28 cellular contexts compared by ENCODE assay signal in genomic region chr7:157954901-157955300, GRCh38.
"Had no signal": no experiment of that assay in that cellular context is flagged by ENCODE, and none has a peak within 500 bp of the region (broad histone marks: within the 10 kb centered on the region; RNA-seq: fewer than 3 reads in every experiment).

No MANE protein-coding gene starts in this region.

- ATAC-seq: activated CD4-positive, alpha-beta T cell treated with anti-CD3 and anti-CD28 coated beads for 36 hours; activated CD8-positive, alpha-beta T cell treated with anti-CD3 and anti-CD28 coated beads, Interleukin-2, amount 10 ng/mL, durations not matched to agents 7 days and 5 days; activated naive CD4-positive, alpha-beta T cell treated with anti-CD3 and anti-CD28 coated beads, Interleukin-2, amount 50 U/mL, for 72 hours; activated T-cell treated with anti-CD3 and anti-CD28 coated beads, Interleukin-2, amount 50 U/mL, for 72 hours; esophagus mucosa had no signal

- H3K9me3 ChIP-seq: ascending aorta had no signal

- H3K27ac ChIP-seq: ascending aorta, breast epithelium, cardiac muscle cell had no signal

- DNase-seq: activated CD4-positive, alpha-beta memory T cell treated with anti-CD3 and anti-CD28 coated beads for 36 hours; activated CD4-positive, alpha-beta T cell treated with anti-CD3 and anti-CD28 coated beads for 36 hours; activated CD4-positive, alpha-beta T cell treated with anti-CD3 and anti-CD28 coated beads, Interleukin-2, amount 10 ng/mL, durations not matched to agents 24 days and 14 days; activated CD4-positive, CD25-positive, alpha-beta regulatory T cell; activated CD4-positive, CD25-positive, alpha-beta regulatory T cell treated with anti-CD3 and anti-CD28 coated beads, Interleukin-2, amount 50 U/mL, for 72 hours; activated CD8-positive, alpha-beta memory T cell treated with anti-CD3 and anti-CD28 coated beads, Interleukin-2, amount 50 U/mL, for 48 hours; activated CD8-positive, alpha-beta T cell treated with anti-CD3 and anti-CD28 coated beads, Interleukin-2, amount 10 ng/mL, durations not matched to agents 7 days and 5 days; activated gamma-delta T cell; activated naive CD4-positive, alpha-beta T cell; activated naive CD4-positive, alpha-beta T cell treated with anti-CD3 and anti-CD28 coated beads, Interleukin-2, amount 10 ng/mL, durations not matched to agents 7 days and 5 days; activated naive CD8-positive, alpha-beta T cell treated with anti-CD3 and anti-CD28 coated beads, Interleukin-2, amount 10 ng/mL, durations not matched to agents 7 days and 5 days; activated T-cell treated with anti-CD3 and anti-CD28 coated beads for 4 hours; activated T-cell treated with anti-CD3 and anti-CD28 coated beads, Interleukin-2, amount 50 U/mL, for 24 hours; activated T-cell treated with anti-CD3 and anti-CD28 coated beads, Interleukin-2, amount 50 U/mL, for 72 hours; central memory CD4-positive, alpha-beta T cell; cerebellar nuclear complex; cortex of kidney; dermis blood vessel endothelial cell; effector CD8-positive, alpha-beta T cell; foreskin fibroblast; head of caudate nucleus; T-helper 2 cell had no signal

- H3K36me3 Mint-ChIP-seq: activated CD4-positive, alpha-beta memory T cell treated with anti-CD3 and anti-CD28 coated beads for 36 hours; activated naive CD4-positive, alpha-beta T cell treated with anti-CD3 and anti-CD28 coated beads, Interleukin-2, amount 10 ng/mL, durations not matched to agents 7 days and 5 days; activated naive CD4-positive, alpha-beta T cell treated with anti-CD3 and anti-CD28 coated beads, Interleukin-2, amount 50 U/mL, for 72 hours; activated naive CD8-positive, alpha-beta T cell treated with anti-CD3 and anti-CD28 coated beads, Interleukin-2, amount 10 ng/mL, durations not matched to agents 7 days and 5 days had no signal

- H3K27ac Mint-ChIP-seq: activated CD4-positive, alpha-beta memory T cell treated with anti-CD3 and anti-CD28 coated beads for 36 hours; activated CD4-positive, alpha-beta T cell treated with anti-CD3 and anti-CD28 coated beads for 36 hours; activated CD4-positive, alpha-beta T cell treated with anti-CD3 and anti-CD28 coated beads, Interleukin-2, amount 10 ng/mL, durations not matched to agents 24 days and 14 days; activated CD8-positive, alpha-beta T cell treated with anti-CD3 and anti-CD28 coated beads, Interleukin-2, amount 10 ng/mL, durations not matched to agents 7 days and 5 days; activated naive CD4-positive, alpha-beta T cell treated with anti-CD3 and anti-CD28 coated beads, Interleukin-2, amount 10 ng/mL, durations not matched to agents 7 days and 5 days; activated naive CD4-positive, alpha-beta T cell treated with anti-CD3 and anti-CD28 coated beads, Interleukin-2, amount 50 U/mL, for 72 hours; activated naive CD8-positive, alpha-beta T cell treated with anti-CD3 and anti-CD28 coated beads, Interleukin-2, amount 10 ng/mL, durations not matched to agents 7 days and 5 days; activated T-cell treated with anti-CD3 and anti-CD28 coated beads, Interleukin-2, amount 50 U/mL, for 24 hours; activated T-cell treated with anti-CD3 and anti-CD28 coated beads, Interleukin-2, amount 50 U/mL, for 72 hours had no signal

- H3K9me3 Mint-ChIP-seq: activated CD4-positive, alpha-beta memory T cell treated with anti-CD3 and anti-CD28 coated beads for 36 hours; activated CD4-positive, alpha-beta T cell treated with anti-CD3 and anti-CD28 coated beads, Interleukin-2, amount 10 ng/mL, durations not matched to agents 24 days and 14 days; activated naive CD4-positive, alpha-beta T cell treated with anti-CD3 and anti-CD28 coated beads, Interleukin-2, amount 10 ng/mL, durations not matched to agents 7 days and 5 days; activated naive CD4-positive, alpha-beta T cell treated with anti-CD3 and anti-CD28 coated beads, Interleukin-2, amount 50 U/mL, for 72 hours; activated T-cell treated with anti-CD3 and anti-CD28 coated beads, Interleukin-2, amount 50 U/mL, for 24 hours; activated T-cell treated with anti-CD3 and anti-CD28 coated beads, Interleukin-2, amount 50 U/mL, for 72 hours had no signal

- H3K4me1 Mint-ChIP-seq: activated CD4-positive, alpha-beta T cell treated with anti-CD3 and anti-CD28 coated beads for 36 hours; activated CD4-positive, alpha-beta T cell treated with anti-CD3 and anti-CD28 coated beads, Interleukin-2, amount 10 ng/mL, durations not matched to agents 24 days and 14 days; activated naive CD4-positive, alpha-beta T cell treated with anti-CD3 and anti-CD28 coated beads, Interleukin-2, amount 10 ng/mL, durations not matched to agents 7 days and 5 days; activated naive CD8-positive, alpha-beta T cell treated with anti-CD3 and anti-CD28 coated beads, Interleukin-2, amount 10 ng/mL, durations not matched to agents 7 days and 5 days had no signal

- H3K27me3 ChIP-seq: ascending aorta, breast epithelium, cardiac muscle cell had no signal

- H3K4me3 ChIP-seq: ascending aorta, breast epithelium, cardiac muscle cell had no signal

- H3K36me3 ChIP-seq: ascending aorta, breast epithelium, cardiac muscle cell had no signal

- H3K4me1 ChIP-seq: ascending aorta, breast epithelium had no signal

- H3K4me3 Mint-ChIP-seq: activated CD4-positive, alpha-beta memory T cell treated with anti-CD3 and anti-CD28 coated beads for 36 hours; activated CD4-positive, alpha-beta T cell treated with anti-CD3 and anti-CD28 coated beads for 36 hours; activated CD4-positive, alpha-beta T cell treated with anti-CD3 and anti-CD28 coated beads, Interleukin-2, amount 10 ng/mL, durations not matched to agents 24 days and 14 days; activated CD8-positive, alpha-beta T cell treated with anti-CD3 and anti-CD28 coated beads, Interleukin-2, amount 10 ng/mL, durations not matched to agents 7 days and 5 days; activated naive CD4-positive, alpha-beta T cell treated with anti-CD3 and anti-CD28 coated beads, Interleukin-2, amount 10 ng/mL, durations not matched to agents 7 days and 5 days; activated naive CD8-positive, alpha-beta T cell treated with anti-CD3 and anti-CD28 coated beads, Interleukin-2, amount 10 ng/mL, durations not matched to agents 7 days and 5 days; activated T-cell treated with anti-CD3 and anti-CD28 coated beads, Interleukin-2, amount 50 U/mL, for 24 hours; activated T-cell treated with anti-CD3 and anti-CD28 coated beads, Interleukin-2, amount 50 U/mL, for 72 hours; brain had no signal
